In the genomic region with DNA sequence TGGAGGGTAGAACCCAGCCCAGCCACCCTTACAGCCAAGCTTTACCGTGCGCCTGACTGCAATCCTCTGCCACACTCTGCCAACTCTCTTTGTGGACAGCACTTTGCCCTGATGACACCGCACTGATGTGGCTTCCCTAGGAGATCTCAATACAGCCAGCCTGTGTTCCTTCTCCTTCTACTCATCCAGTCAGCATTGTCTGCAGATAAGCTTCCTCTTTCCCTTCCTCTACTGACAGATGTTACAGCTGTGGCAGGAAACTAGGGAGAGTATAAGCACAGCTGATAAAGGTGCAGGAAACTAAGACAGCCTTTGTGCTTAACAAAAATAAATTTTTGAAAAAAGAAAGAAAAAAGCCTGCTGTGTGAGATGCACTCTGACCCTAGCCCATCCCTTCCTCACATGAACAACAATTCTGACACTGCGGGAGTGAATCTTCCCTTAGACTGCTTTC, we compare ENCODE assay signal across 12 cellular contexts. TPM values are rescaled to one million over a fixed set of nuclear protein-coding genes. Genes with fewer than 3 reads are reported as not detected.
DNase-seq lines count a peak whose midpoint lies in the region; ATAC-seq, FAIRE-seq and TF ChIP-seq lines count a peak whose summit lies in the region.
"Had no signal": no experiment of that assay in that cellular context is flagged by ENCODE, and none has a peak within 500 bp of the region (broad histone marks: within the 10 kb centered on the region; RNA-seq: fewer than 3 reads in every experiment).

No MANE protein-coding gene starts in this region.

- peaks cover 35% of the 10 kb centered on the region for H3K79me2 ChIP-seq in mammary epithelial cell (ENCODE audit: insufficient read depth, low read length)

- peaks cover 89% of the 10 kb centered on the region for H3K36me3 ChIP-seq in neutrophil
- peaks cover 25% of the 10 kb centered on the region for H3K36me3 ChIP-seq in mammary epithelial cell (ENCODE audit: insufficient read depth, low read length)

- no peak overlapping the region for H2AFZ ChIP-seq in mammary epithelial cell (ENCODE audit: low read depth, low read length)

- POLR2A ChIA-PET in activated CD4-positive, alpha-beta T cell treated with anti-CD3 and anti-CD28 coated beads for 36 hours (lab: Charles Lee): no interaction called here

- CTCF ChIA-PET in activated CD4-positive, alpha-beta T cell treated with anti-CD3 and anti-CD28 coated beads for 36 hours (lab: Charles Lee): interaction anchor here (0.6 to 1.5 kb wide), 3 partner anchors 16 to 144 kb away, joined by 3 read pairs; no protein-coding TSS in a partner anchor
- CTCF ChIA-PET in mammary epithelial cell (lab: Charles Lee; ENCODE audit: low non-redundant PET): no interaction called here

- no TSS peak for BruUV-seq in mammary epithelial cell (replicated peaks; lab: Mats Ljungman, UMichigan)

- H3K4me1 ChIP-seq in neutrophil (ENCODE audit: control insufficient read depth in 1 of 2, insufficient read depth in 1 of 2, low read depth in 1 of 2, low read length in 1 of 2) (peaks cover 9 to 24% of the 10 kb centered on the region in 2 experiments), mammary epithelial cell (ENCODE audit: insufficient read depth, low read length) (no peaks in the 10 kb centered on the region)

- H3K36me3 Mint-ChIP-seq in activated CD4-positive, alpha-beta T cell treated with anti-CD3 and anti-CD28 coated beads for 36 hours (ENCODE audit: low read depth): peaks cover 23% of the 10 kb centered on the region
- peaks cover 58% of the 10 kb centered on the region for H3K36me3 Mint-ChIP-seq in endothelial cell (ENCODE audit: low read depth, unreplicated experiment)

- no peak for DNase-seq in activated CD4-positive, alpha-beta T cell treated with anti-CD3 and anti-CD28 coated beads for 36 hours
- no peak for DNase-seq in activated CD4-positive, alpha-beta T cell treated with anti-CD3 and anti-CD28 coated beads for 4 hours
- DNase-seq in SIG-M5 (lab: John Stamatoyannopoulos, UW) (peak; percentile 7), endothelial cell (ENCODE audit: low spot score) (peak; percentile 34), D721Med (ENCODE audit: insufficient read length, low spot score) (no peak), NCI-H446 (lab: John Stamatoyannopoulos, UW) (no peak), mammary epithelial cell (no peak)
- DNase-seq: activated T-cell treated with anti-CD3 and anti-CD28 coated beads, Interleukin-2, amount 50 U/mL, for 1 hour; occipital lobe had no signal

- no peak for ATAC-seq in activated CD4-positive, alpha-beta T cell treated with anti-CD3 and anti-CD28 coated beads for 36 hours

- dilution Hi-C loops in mammary epithelial cell (cut with HindIII; ENCODE audit: low sequenced_read_pairs): no loop called here

- H3K27ac ChIP-seq in neutrophil: peak overlapping the region; percentile 52
- H3K27ac ChIP-seq in mammary epithelial cell (ENCODE audit: insufficient read depth, low read depth, low read length): no peak overlapping the region

- H3K4me3 ChIP-seq in neutrophil (ENCODE audit: low read depth in 1 of 2, low read length in 1 of 2) (no peak overlapping the region), mammary epithelial cell (replicated peaks in 1 of 3; ENCODE audit: insufficient read depth in 1 of 3, low read depth in 2 of 3, low read length in 3 of 3) (no peak overlapping the region)
- H3K4me3 ChIP-seq: tibial nerve had no signal

- FAIRE-seq in D721Med (lab: Jason Lieb, UNC): no peak
- FAIRE-seq: A204.1 had no signal

- H3K9me3 ChIP-seq in neutrophil (no peaks in the 10 kb centered on the region), mammary epithelial cell (replicated peaks; ENCODE audit: insufficient read depth, low read length) (no peaks in the 10 kb centered on the region)
- H3K9me3 ChIP-seq: tibial nerve had no signal

- in situ Hi-C loops in mammary epithelial cell (cut with MboI; ENCODE audit: low sequenced_read_pairs in 2 of 2): no loop called here

- no peak overlapping the region for H3K4me2 ChIP-seq in mammary epithelial cell (ENCODE audit: insufficient read depth, low read depth, low read length)

- H3K4me1 Mint-ChIP-seq in activated CD4-positive, alpha-beta T cell treated with anti-CD3 and anti-CD28 coated beads for 36 hours: peaks cover 7% of the 10 kb centered on the region
- peaks cover 70% of the 10 kb centered on the region for H3K4me1 Mint-ChIP-seq in endothelial cell (ENCODE audit: unreplicated experiment)

- intact Hi-C loops in activated CD4-positive, alpha-beta T cell treated with anti-CD3 and anti-CD28 coated beads for 36 hours (cut with DNase I, micrococcal nuclease): loop anchor here in 1 of 2 experiments (5.0 kb wide), 1 partner anchor 491 kb away; no protein-coding TSS in a partner anchor
- intact Hi-C loops in mammary epithelial cell (cut with micrococcal nuclease): no loop called here

- whole genome bisulfite sequencing in mammary epithelial cell (ENCODE audit: low coverage, missing lambda C conversion rate): 100% methylated on average over 3 of the region's 4 CpGs

- peak overlapping the region; percentile 4 for H3K27ac Mint-ChIP-seq in activated CD4-positive, alpha-beta T cell treated with anti-CD3 and anti-CD28 coated beads for 36 hours
- H3K27ac Mint-ChIP-seq in endothelial cell (ENCODE audit: unreplicated experiment): peak overlapping the region; percentile 96

- H3K27me3 Mint-ChIP-seq in activated CD4-positive, alpha-beta T cell treated with anti-CD3 and anti-CD28 coated beads for 36 hours: no peaks in the 10 kb centered on the region
- peaks cover 11% of the 10 kb centered on the region for H3K27me3 Mint-ChIP-seq in endothelial cell (ENCODE audit: unreplicated experiment)

- H3K27me3 ChIP-seq in neutrophil: no peaks in the 10 kb centered on the region
- no peaks in the 10 kb centered on the region for H3K27me3 ChIP-seq in mammary epithelial cell (ENCODE audit: insufficient read depth, low read length)
- H3K27me3 ChIP-seq: tibial nerve had no signal

- no peak overlapping the region for H3K4me3 Mint-ChIP-seq in activated CD4-positive, alpha-beta T cell treated with anti-CD3 and anti-CD28 coated beads for 36 hours
- H3K4me3 Mint-ChIP-seq in endothelial cell (ENCODE audit: unreplicated experiment): peak overlapping the region; percentile 42

- no peak overlapping the region for H3K9ac ChIP-seq in mammary epithelial cell (ENCODE audit: insufficient read depth, low read length)

- no peak for TF ChIP-seq CTCF in endothelial cell (IDR thresholded peaks at IDR 0.05; ENCODE audit: unreplicated experiment)
- no peak for TF ChIP-seq CTCF in neutrophil (IDR thresholded peaks at IDR 0.05)
- no peak for TF ChIP-seq CTCF in D721Med (IDR thresholded peaks at IDR 0.05; ENCODE audit: insufficient read depth, missing control alignments)
- TF ChIP-seq CTCF in mammary epithelial cell (conservative IDR thresholded peaks at IDR 0.05 in 1 of 2, IDR thresholded peaks at IDR 0.05 in 1 of 2; ENCODE audit: extremely low read depth in 1 of 2, insufficient read depth in 1 of 2, low read depth in 1 of 2, low read length in 2 of 2): no peak

- H3K9me3 Mint-ChIP-seq in activated CD4-positive, alpha-beta T cell treated with anti-CD3 and anti-CD28 coated beads for 36 hours (ENCODE audit: low read depth): no peaks in the 10 kb centered on the region
- no peaks in the 10 kb centered on the region for H3K9me3 Mint-ChIP-seq in endothelial cell (ENCODE audit: unreplicated experiment)

- H4K20me1 ChIP-seq in mammary epithelial cell (ENCODE audit: insufficient read depth, low read length): no peaks in the 10 kb centered on the region

RNA-seq across cellular contexts. Expression of a gene that starts 25.0 kb away (rescaled TPM):
- 1 to 10 TPM; 4.9 to 6.0 TPM for total RNA-seq in activated CD4-positive, alpha-beta T cell treated with anti-CD3 and anti-CD28 coated beads for 36 hours
- total RNA-seq in endothelial cell (ENCODE audit: unreplicated experiment): 63.3 TPM
- 1 to 10 TPM; 9.0 to 9.3 TPM for total RNA-seq in mammary epithelial cell
- 4.4 TPM for polyA plus RNA-seq in mammary epithelial cell
- 15.0 TPM for polyA minus RNA-seq in mammary epithelial cell

RNA-seq across cellular contexts. Expression of a gene that starts 48.6 kb away (rescaled TPM):
- total RNA-seq in activated CD4-positive, alpha-beta T cell treated with anti-CD3 and anti-CD28 coated beads for 36 hours: 10 to 100 TPM; 77.1 to 84.8 TPM
- total RNA-seq in endothelial cell (ENCODE audit: unreplicated experiment) (160 TPM), mammary epithelial cell (100 to 1,000 TPM in 1 of 2 donors, 10 to 100 TPM in 1; 76.7 to 158 TPM)
- polyA plus RNA-seq in mammary epithelial cell: 146 TPM
- polyA minus RNA-seq in mammary epithelial cell: 68.1 TPM

Comparison
In these comparisons a context has a peak if more than half of its experiments do, and no peak if none do; other contexts are left out.
1. DNase-seq: peak in SIG-M5 (single experiment) and endothelial cell (single experiment); none in activated CD4-positive, alpha-beta T cell treated with anti-CD3 and anti-CD28 coated beads for 36 hours (single experiment), activated CD4-positive, alpha-beta T cell treated with anti-CD3 and anti-CD28 coated beads for 4 hours (0 of 2), D721Med (single experiment), NCI-H446 (0 of 2) and mammary epithelial cell (single experiment).